ENCODE assay signal across 2 cellular contexts in genomic region chr10:73930630-73931327, GRCh38. TPM values are rescaled to one million over a fixed set of nuclear protein-coding genes. Genes with fewer than 3 reads are reported as not detected.
"Had no signal": no experiment of that assay in that cellular context is flagged by ENCODE, and none has a peak within 500 bp of the region (broad histone marks: within the 10 kb centered on the region; RNA-seq: fewer than 3 reads in every experiment).

No MANE protein-coding gene starts in this region.

RNA-seq across cellular contexts. Expression of gene PLAU, which starts 19.8 kb away (rescaled TPM):
- total RNA-seq: activated B cell treated with CpG ODN at 0.5 μM for 24 hours, SK-MEL-5 had no signal
